Comparison of ENCODE assay signal across 19 cellular contexts in genomic region chr12:131211279-131211938, GRCh38.
A peak's percentile ranks its signal among the peaks of the same experiment; 100 is the strongest.
DNase-seq lines count a peak whose midpoint lies in the region; ATAC-seq, FAIRE-seq and TF ChIP-seq lines count a peak whose summit lies in the region.
"Had no signal": no experiment of that assay in that cellular context is flagged by ENCODE, and none has a peak within 500 bp of the region (broad histone marks: within the 10 kb centered on the region; RNA-seq: fewer than 3 reads in every experiment).

No MANE protein-coding gene starts in this region.

- no peak for TF ChIP-seq RAD21 in H1 (IDR thresholded peaks at IDR 0.05 in 1 of 2, conservative IDR thresholded peaks at IDR 0.05 in 1 of 2; ENCODE audit: low read depth in 2 of 2, low read length in 2 of 2)

- H3K4me1 ChIP-seq in Loucy (ENCODE audit: insufficient read depth, low read length, poor library complexity, severe bottlenecking) (peaks cover 10% of the 10 kb centered on the region), H1 (replicated peaks in 1 of 4; ENCODE audit: control insufficient read depth in 3 of 4, insufficient read depth in 4 of 4, low read length in 3 of 4) (no peaks in the 10 kb centered on the region), A673 (ENCODE audit: insufficient read depth, low read length, poor library complexity, severe bottlenecking) (no peaks in the 10 kb centered on the region)
- H3K4me1 ChIP-seq: BE2C had no signal

- H3K23ac ChIP-seq in H1 (ENCODE audit: insufficient read length) = no peak overlapping the region

- no peak for TF ChIP-seq EP300 in H1 (IDR thresholded peaks at IDR 0.05; ENCODE audit: borderline replicate concordance in 1 of 2, low read depth in 2 of 2, low read length in 2 of 2)

- H4K20me1 ChIP-seq in Loucy (ENCODE audit: insufficient read depth, low read length, poor library complexity, severe bottlenecking) (peaks cover 27% of the 10 kb centered on the region), H1 (replicated peaks in 1 of 2; ENCODE audit: control insufficient read depth in 1 of 2, insufficient read depth in 2 of 2, low read length in 2 of 2) (no peaks in the 10 kb centered on the region)

- H3K27me3 ChIP-seq in Loucy (ENCODE audit: insufficient read depth, low read length, poor library complexity, severe bottlenecking) (no peaks in the 10 kb centered on the region), H1 (replicated peaks in 1 of 4; ENCODE audit: control insufficient read depth in 3 of 4, extremely low read depth in 1 of 4, insufficient read depth in 3 of 4, low read length in 3 of 4) (no peaks in the 10 kb centered on the region), A673 (replicated peaks; ENCODE audit: insufficient read depth, low read depth, low read length, poor library complexity) (peaks cover 3% of the 10 kb centered on the region)
- H3K27me3 ChIP-seq: BE2C had no signal

- H3K4me1 Mint-ChIP-seq in activated T-cell treated with anti-CD3 and anti-CD28 coated beads, Interleukin-2, amount 50 U/mL, for 4 hours (ENCODE audit: low read depth) = peaks cover 17% of the 10 kb centered on the region
- H3K4me1 Mint-ChIP-seq: CD8-positive, alpha-beta memory T cell; GM23338 had no signal

- H4K5ac ChIP-seq in H1 (ENCODE audit: insufficient read length, low read depth, low read length) = no peak overlapping the region

- H3F3A ChIP-seq in Loucy (ENCODE audit: low read depth) = no peaks in the 10 kb centered on the region

- H3K9me3 ChIP-seq in Loucy (ENCODE audit: insufficient read depth, low read depth, low read length) (0 out of 2 replicates have a peak, but pooled peaks cover 4% of the 10 kb centered on the region), H1 (ENCODE audit: insufficient read depth in 2 of 2, low read depth in 1 of 2, low read length in 1 of 2) (peaks cover 6 to 10% of the 10 kb centered on the region in 2 experiments; a peak in 2 of 4 replicates), A673 (ENCODE audit: low read depth, low read length, poor library complexity, severe bottlenecking) (no peaks in the 10 kb centered on the region)
- H3K9me3 ChIP-seq: BE2C had no signal

- H3K9ac ChIP-seq in Loucy (ENCODE audit: low read depth, low read length, poor library complexity, severe bottlenecking) = no peak overlapping the region
- H3K9ac ChIP-seq in H1 (replicated peaks in 1 of 4; ENCODE audit: extremely low read depth in 1 of 4, low read depth in 3 of 4, low read length in 3 of 4) = no peak overlapping the region

- H3K23me2 ChIP-seq in H1 (ENCODE audit: low read depth, low read length) = no peaks in the 10 kb centered on the region

- no peak overlapping the region for H2AFZ ChIP-seq in Loucy (ENCODE audit: low read length)
- H2AFZ ChIP-seq in H1 (ENCODE audit: low read length) = no peak overlapping the region
- H2AFZ ChIP-seq: GM23338 had no signal

- no peak for FAIRE-seq in H1 (lab: Jason Lieb, UNC)
- FAIRE-seq: GM12892, K562 had no signal

- H3K18ac ChIP-seq in H1 (ENCODE audit: extremely low read depth, low read length) = no peak overlapping the region

- H3K56ac ChIP-seq in H1 (replicated peaks; ENCODE audit: insufficient read length, low read depth, low read length) = no peak overlapping the region

- TF ChIP-seq CTCF in Loucy (conservative IDR thresholded peaks at IDR 0.05; ENCODE audit: low read length) (no peak), H1 (IDR thresholded peaks at IDR 0.05; ENCODE audit: control extremely low read depth in 1 of 3, insufficient read depth in 1 of 3, low read depth in 1 of 3, low read length in 3 of 3) (no peak), A673 (conservative IDR thresholded peaks at IDR 0.05; ENCODE audit: low read depth, low read length) (no peak)

- CTCF ChIA-PET in H1 (lab: Charles Lee; ENCODE audit: partially characterized antibody) = interaction anchor here (0.6 to 2.7 kb wide), 6 partner anchors 13 to 383 kb away, joined by 3 to 7 read pairs (median 4); no protein-coding TSS in a partner anchor
- CTCF ChIA-PET in A673 (lab: Charles Lee) = no interaction called here

- H3K79me2 ChIP-seq in Loucy (ENCODE audit: insufficient read depth, low read length) (peaks cover 52% of the 10 kb centered on the region; the same call in 1 of the 2 replicates), H1 (ENCODE audit: control insufficient read depth in 1 of 2, insufficient read depth in 2 of 2, low read length in 2 of 2) (no peaks in the 10 kb centered on the region)

- POLR2A ChIA-PET in H1 (lab: Charles Lee; ENCODE audit: partially characterized antibody) (no interaction called here), A673 (lab: Charles Lee; ENCODE audit: low non-redundant PET) (no interaction called here)

- peak; percentile 27 to 60 for ATAC-seq in activated T-cell treated with anti-CD3 and anti-CD28 coated beads, Interleukin-2, amount 50 U/mL, for 4 hours
- ATAC-seq: GM23338, K562 had no signal

- no peaks in the 10 kb centered on the region for H3K79me1 ChIP-seq in H1 (ENCODE audit: low read depth, low read length)

- no peaks in the 10 kb centered on the region for H3K9me2 ChIP-seq in Loucy (replicated peaks; ENCODE audit: low read depth, low read length)

- no peak overlapping the region for H2AK5ac ChIP-seq in H1 (ENCODE audit: low read depth, low read length)

- H2BK15ac ChIP-seq in H1 (ENCODE audit: low read length) = no peak overlapping the region

- no peak for TF ChIP-seq POLR2A in H1 (IDR thresholded peaks at IDR 0.05; ENCODE audit: control extremely low read depth in 1 of 2, low read depth in 2 of 2, low read length in 2 of 2)

- H3K4me3 ChIP-seq in Loucy (ENCODE audit: low read length, poor library complexity, severe bottlenecking) (no peak overlapping the region), H1 (ENCODE audit: extremely low read depth in 1 of 4, insufficient read depth in 2 of 4, low read depth in 3 of 4, low read length in 4 of 4) (no peak overlapping the region), A673 (ENCODE audit: low read depth, low read length, poor library complexity, severe bottlenecking) (no peak overlapping the region)
- H3K4me3 ChIP-seq: GM23338, K562 had no signal

- peaks cover 10% of the 10 kb centered on the region for H3K27me3 Mint-ChIP-seq in activated T-cell treated with anti-CD3 and anti-CD28 coated beads, Interleukin-2, amount 50 U/mL, for 4 hours (ENCODE audit: low read depth)

- no peak overlapping the region for H3K4me3 Mint-ChIP-seq in activated T-cell treated with anti-CD3 and anti-CD28 coated beads, Interleukin-2, amount 50 U/mL, for 4 hours
- H3K4me3 Mint-ChIP-seq: CD8-positive, alpha-beta memory T cell; GM23338 had no signal

- H3K36me3 ChIP-seq in Loucy (ENCODE audit: insufficient read depth, low read length) (peaks cover 54% of the 10 kb centered on the region; the same call in 1 of the 2 replicates), H1 (ENCODE audit: control insufficient read depth in 2 of 4, insufficient read depth in 4 of 4, low read length in 3 of 4) (no peaks in the 10 kb centered on the region), A673 (ENCODE audit: insufficient read depth, low read length, poor library complexity, severe bottlenecking) (no peaks in the 10 kb centered on the region)
- H3K36me3 ChIP-seq: BE2C had no signal

- peak overlapping the region; percentile 59; the same call in 1 of the 2 replicates for H4K8ac ChIP-seq in H1 (ENCODE audit: extremely low read depth, insufficient read depth, low read length)

- H3K14ac ChIP-seq in H1 (ENCODE audit: insufficient read length) = no peak overlapping the region

- intact Hi-C loops in posterior vena cava (cut with DNase I) (no loop called here), A673 (cut with micrococcal nuclease; ENCODE audit: unreplicated experiment) (no loop called here)

- no peak for DNase-seq in activated T-cell treated with anti-CD3 and anti-CD28 coated beads, Interleukin-2, amount 50 U/mL, for 4 hours
- DNase-seq in activated T-cell treated with anti-CD3 and anti-CD28 coated beads, Interleukin-2, amount 50 U/mL, for 1 hour = no peak
- DNase-seq in H1 (ENCODE audit: low read depth in 1 of 2, low spot score in 2 of 2) = no peak
- peak; percentile 56 for DNase-seq in posterior vena cava (ENCODE audit: low spot score)
- no peak for DNase-seq in stimulated activated CD4-positive, alpha-beta T cell treated with anti-CD3 and anti-CD28 coated beads, Interleukin-1b, Interleukin-23, amount 100 ng/mL, for 48 hours
- DNase-seq in effector CD4-positive, alpha-beta T cell = no peak
- DNase-seq in A673 (ENCODE audit: low spot score) = no peak
- DNase-seq: BE2C; CD8-positive, alpha-beta memory T cell; DND-41; GDM1; NCI-H1048; NCI-H146; NCI-H345; NCI-H526 treated with DMSO at 0.1 percent for 48 hours had no signal

- H2BK12ac ChIP-seq in H1 (ENCODE audit: low read depth, low read length) = no peak overlapping the region

- H3K4ac ChIP-seq in H1 (replicated peaks; ENCODE audit: insufficient read length, low read depth, low read length) = no peak overlapping the region

- whole genome bisulfite sequencing in H1 (ENCODE audit: extremely low coverage in 1 of 2, insufficient coverage in 1 of 2, insufficient read length in 1 of 2, insufficient replicate concordance in 2 of 2, low coverage in 1 of 2, low lambda C conversion rate in 2 of 2, missing lambda C conversion rate in 1 of 2), 2 experiments = 80% methylated on average over 11 of the region's 11 CpGs; no CpG with 5 or more reads in 1 of the 2 experiments

- H2BK120ac ChIP-seq in H1 (replicated peaks; ENCODE audit: low read depth, low read length) = no peak overlapping the region

- H2BK5ac ChIP-seq in H1 (ENCODE audit: low read depth, low read length) = no peak overlapping the region

- H3K9me3 Mint-ChIP-seq in activated T-cell treated with anti-CD3 and anti-CD28 coated beads, Interleukin-2, amount 50 U/mL, for 4 hours = peaks cover 6% of the 10 kb centered on the region

- no peaks in the 10 kb centered on the region for H3K36me3 Mint-ChIP-seq in activated T-cell treated with anti-CD3 and anti-CD28 coated beads, Interleukin-2, amount 50 U/mL, for 4 hours (ENCODE audit: insufficient read depth)
- H3K36me3 Mint-ChIP-seq: CD8-positive, alpha-beta memory T cell had no signal

- no TSS peak for BruUV-seq in A673 (replicated peaks; lab: Mats Ljungman, UMichigan)

- H3K4me2 ChIP-seq in Loucy (ENCODE audit: low read depth, low read length, poor library complexity, severe bottlenecking) = peak overlapping the region; percentile 14
- no peak overlapping the region for H3K4me2 ChIP-seq in H1 (ENCODE audit: insufficient read depth in 1 of 2, low read depth in 2 of 2, low read length in 2 of 2)
- H3K4me2 ChIP-seq: GM23338 had no signal

- H2BK20ac ChIP-seq in H1 (ENCODE audit: low read length) = no peak overlapping the region

- no peak overlapping the region for H3K27ac ChIP-seq in H1 (ENCODE audit: low read depth, low read length)
- H3K27ac ChIP-seq in A673 (ENCODE audit: low read depth, low read length, poor library complexity, severe bottlenecking) = no peak overlapping the region

- H4K91ac ChIP-seq in H1 (replicated peaks; ENCODE audit: insufficient read length, low read length) = no peak overlapping the region

TF ChIP-seq in H1, 55 proteins besides CTCF, POLR2A, EP300 and RAD21 (continues in another document):
- no peak for TF ChIP-seq JUND (IDR thresholded peaks at IDR 0.05; ENCODE audit: low read length)
- TF ChIP-seq SP2 (IDR thresholded peaks at IDR 0.05; ENCODE audit: low read length) = no peak
- TF ChIP-seq SIX5 (IDR thresholded peaks at IDR 0.05; ENCODE audit: low read depth, low read length) = no peak
- no peak for TF ChIP-seq YY1 (IDR thresholded peaks at IDR 0.05; ENCODE audit: low read depth, low read length)
- no peak for TF ChIP-seq SAP30 (IDR thresholded peaks at IDR 0.05; ENCODE audit: insufficient read depth, insufficient replicate concordance, low read length)
- no peak for TF ChIP-seq SIRT6 (IDR thresholded peaks at IDR 0.05; ENCODE audit: low read length)
